Comparison of ENCODE assay signal across 1 cellular context in the genomic region with DNA sequence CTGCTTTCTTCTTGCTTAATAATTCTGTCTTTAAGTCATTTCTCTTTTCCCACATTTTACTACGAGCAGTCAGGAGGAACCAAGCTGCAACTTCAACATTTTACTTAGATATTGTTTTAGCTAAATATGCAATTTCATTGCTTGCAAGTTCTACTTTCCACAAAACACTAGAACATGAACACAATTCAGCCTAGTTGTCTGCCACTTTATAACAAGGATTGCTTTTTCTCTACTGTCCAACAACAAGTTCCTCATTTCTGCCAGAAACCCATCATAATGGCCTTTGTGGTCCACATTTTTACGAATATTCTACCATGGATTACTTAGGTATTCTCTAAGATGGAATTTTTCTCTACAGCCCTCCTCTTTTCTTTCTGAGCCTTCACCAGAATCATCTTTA.
TF ChIP-seq lines count a peak whose summit lies in the region.

No MANE protein-coding gene starts in this region.

TF ChIP-seq in WTC11, 78 proteins besides CTCF, POLR2A, EP300 and RAD21 (continued from another document):
- TF ChIP-seq TCF7 (CRISPR knock-in tag; IDR thresholded peaks at IDR 0.05; ENCODE audit: low read depth): no peak
- TF ChIP-seq ZNF512 (CRISPR knock-in tag; IDR thresholded peaks at IDR 0.05; ENCODE audit: borderline replicate concordance): no peak
- TF ChIP-seq HMGA2 (CRISPR knock-in tag; IDR thresholded peaks at IDR 0.05): no peak
